In genomic region chr1:81121324-81121723, GRCh38 we compare ENCODE assay signal across 19 cellular contexts.
"Had no signal": no experiment of that assay in that cellular context is flagged by ENCODE, and none has a peak within 500 bp of the region (broad histone marks: within the 10 kb centered on the region; RNA-seq: fewer than 3 reads in every experiment).

No MANE protein-coding gene starts in this region.

- DNase-seq: activated CD4-positive, alpha-beta T cell treated with anti-CD3 and anti-CD28 coated beads, Interleukin-2, amount 50 U/mL, for 48 hours; activated CD8-positive, alpha-beta memory T cell treated with anti-CD3 and anti-CD28 coated beads for 24 hours; activated effector memory CD4-positive, alpha-beta T cell treated with Interleukin-2 at 50 U/mL for 16 hours; activated naive CD4-positive, alpha-beta T cell treated with Interleukin-2 at 50 U/mL for 16 hours; anterior cingulate cortex; endodermal cell; foreskin keratinocyte; heart left ventricle; hypothalamus; immature natural killer cell; kidney; left colon; mammary epithelial cell; ovary; right lobe of liver; stimulated activated CD4-positive, alpha-beta T cell treated with anti-CD3 and anti-CD28 coated beads, Interleukin-4, amount 100 ng/mL, for 24 hours; T1000; trophoblast cell; uterus had no signal
